8 cellular contexts compared by ENCODE assay signal in the genomic region with DNA sequence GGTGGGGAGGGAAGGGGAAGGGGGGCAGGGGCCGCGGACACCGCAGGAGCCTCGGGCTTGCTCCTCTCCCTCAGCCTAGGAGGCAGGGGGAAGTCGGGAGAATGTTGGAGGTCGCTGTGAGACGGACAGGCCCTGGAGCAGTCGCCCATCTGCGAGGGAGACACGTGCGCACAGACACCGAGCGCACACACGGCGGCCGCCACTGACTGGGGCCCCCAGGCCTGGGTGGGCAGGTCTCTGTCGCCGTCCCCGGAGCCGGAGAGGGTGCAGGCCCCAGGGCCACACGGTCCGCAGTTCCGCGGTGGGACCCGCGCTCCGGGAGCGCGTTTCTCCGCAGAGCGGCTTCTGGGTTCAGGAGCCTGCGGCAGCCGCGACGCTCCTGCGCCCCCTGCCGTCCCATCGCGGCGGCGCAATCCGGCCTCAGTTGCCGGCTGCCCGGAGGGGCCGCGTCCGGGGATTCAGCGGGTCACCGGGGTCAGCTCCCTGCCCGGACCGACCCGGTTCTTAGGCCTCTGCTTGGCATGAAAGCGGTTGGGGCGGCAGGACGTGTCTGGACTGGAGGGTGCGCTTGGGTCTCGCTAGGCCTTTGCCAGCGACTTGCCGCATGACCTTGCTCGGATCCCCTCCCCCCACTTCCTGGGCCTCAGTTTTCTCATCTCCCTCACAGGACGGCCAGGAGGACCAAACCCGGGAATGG.
DNase-seq lines count a peak whose midpoint lies in the region; ATAC-seq lines count a peak whose summit lies in the region.

No MANE protein-coding gene starts in this region.

- H3K27ac Mint-ChIP-seq in central memory CD8-positive, alpha-beta T cell (ENCODE audit: low read depth), result no peak overlapping the region

- peaks cover 4% of the 10 kb centered on the region for H3K36me3 Mint-ChIP-seq in central memory CD8-positive, alpha-beta T cell (ENCODE audit: insufficient read depth)

- no peaks in the 10 kb centered on the region for H3K4me1 Mint-ChIP-seq in central memory CD8-positive, alpha-beta T cell

- ATAC-seq in central memory CD8-positive, alpha-beta T cell (replicated peaks; ENCODE audit: extremely low read depth, poor library complexity, severe bottlenecking), result peak; percentile 78
- ATAC-seq in HG03039 (IDR thresholded peaks at IDR 0.05; ENCODE audit: unreplicated experiment), result no peak

- H3K9me3 Mint-ChIP-seq in central memory CD8-positive, alpha-beta T cell, result no peaks in the 10 kb centered on the region

- peak overlapping the region; percentile 65 for H3K4me3 Mint-ChIP-seq in central memory CD8-positive, alpha-beta T cell

- peaks cover 1% of the 10 kb centered on the region for H3K27me3 Mint-ChIP-seq in central memory CD8-positive, alpha-beta T cell

- DNase-seq in DMS 273 (lab: John Stamatoyannopoulos, UW; ENCODE audit: unreplicated experiment) (peak; percentile 47), DMS 273 treated with DMSO at 0.1 percent for 48 hours (lab: John Stamatoyannopoulos, UW) (no peak), NCI-H1930 (lab: John Stamatoyannopoulos, UW) (peak; percentile 14 to 43), kidney tubule cell (ENCODE audit: low spot score) (peak; percentile 60)
- DNase-seq in activated CD4-positive, CD25-positive, alpha-beta regulatory T cell treated with anti-CD3 and anti-CD28 coated beads, Interleukin-2, amount 50 U/mL, for 72 hours, result peak; percentile 80
- DNase-seq in central memory CD8-positive, alpha-beta T cell (ENCODE audit: low spot score in 2 of 2), result peak; percentile 27 to 61
- peak; percentile 42 for DNase-seq in stimulated activated CD4-positive, alpha-beta T cell treated with anti-CD3 and anti-CD28 coated beads, Interleukin-2, amount 100 ng/mL, for 4 hours (ENCODE audit: low read depth)
